1 cellular context compared by ENCODE assay signal in genomic region chr12:130872179-130873096, GRCh38.
TF ChIP-seq lines count a peak whose summit lies in the region.

No MANE protein-coding gene starts in this region.

TF ChIP-seq in HepG2, 621 proteins besides CTCF, POLR2A, EP300 and RAD21 (continued from another document):
- TF ChIP-seq ZNF350 (CRISPR knock-in tag; IDR thresholded peaks at IDR 0.05; ENCODE audit: borderline replicate concordance, low read depth) (peak; percentile 37; the same call in 1 of the 2 replicates), ZKSCAN5 (CRISPR knock-in tag; IDR thresholded peaks at IDR 0.05) (no peak), TFDP1 (CRISPR knock-in tag; IDR thresholded peaks at IDR 0.05; ENCODE audit: borderline replicate concordance) (peak; percentile 64; the same call in 1 of the 2 replicates), ZNF253 (CRISPR knock-in tag; IDR thresholded peaks at IDR 0.05; ENCODE audit: borderline replicate concordance) (no peak), ZNF160 (CRISPR knock-in tag; IDR thresholded peaks at IDR 0.05) (no peak), TEAD3 (CRISPR knock-in tag; optimal IDR thresholded peaks at IDR 0.05; ENCODE audit: borderline replicate concordance) (no peak), ZNF841 (CRISPR knock-in tag; IDR thresholded peaks at IDR 0.05; ENCODE audit: borderline replicate concordance) (0 out of 2 replicates have a peak, but pooled peaks have one; percentile 4), ZNF687 (CRISPR knock-in tag; IDR thresholded peaks at IDR 0.05) (peak; percentile 62), ZNF501 (CRISPR knock-in tag; IDR thresholded peaks at IDR 0.05) (peak; percentile 54; the same call in 1 of the 2 replicates), TCF12 (IDR thresholded peaks at IDR 0.05) (no peak), TCF12 (CRISPR knock-in tag; IDR thresholded peaks at IDR 0.05) (0 out of 2 replicates have a peak, but pooled peaks have one; percentile 33), ZFAT (CRISPR knock-in tag; conservative IDR thresholded peaks at IDR 0.05) (no peak), JUN (CRISPR knock-in tag; IDR thresholded peaks at IDR 0.05) (0 out of 2 replicates have a peak, but pooled peaks have one; percentile 13), GZF1 (CRISPR knock-in tag; IDR thresholded peaks at IDR 0.05) (no peak), MXI1 (IDR thresholded peaks at IDR 0.05; ENCODE audit: borderline replicate concordance, low read depth, low read length) (0 out of 3 replicates have a peak, but pooled peaks have one; percentile 35), SMYD3 (CRISPR knock-in tag; IDR thresholded peaks at IDR 0.05) (no peak), WIZ (CRISPR knock-in tag; IDR thresholded peaks at IDR 0.05) (no peak), MTF2 (CRISPR knock-in tag; IDR thresholded peaks at IDR 0.05; ENCODE audit: borderline replicate concordance) (no peak), ZZZ3 (CRISPR knock-in tag; IDR thresholded peaks at IDR 0.05; ENCODE audit: borderline replicate concordance) (no peak), RBFOX2 (IDR thresholded peaks at IDR 0.05; ENCODE audit: low read depth, low read length) (peak; percentile 41), AFF4 (CRISPR knock-in tag; IDR thresholded peaks at IDR 0.05) (no peak), ZNF574 (CRISPR knock-in tag; IDR thresholded peaks at IDR 0.05) (no peak), THAP9 (CRISPR knock-in tag; IDR thresholded peaks at IDR 0.05; ENCODE audit: borderline replicate concordance) (no peak), KDM5B (CRISPR knock-in tag; IDR thresholded peaks at IDR 0.05; ENCODE audit: borderline replicate concordance) (0 out of 2 replicates have a peak, but pooled peaks have one; percentile 25), STAT5B (CRISPR knock-in tag; IDR thresholded peaks at IDR 0.05) (no peak), ZNF713 (CRISPR knock-in tag; IDR thresholded peaks at IDR 0.05) (no peak), ZNF891 (CRISPR knock-in tag; IDR thresholded peaks at IDR 0.05) (no peak), TRIM22 (IDR thresholded peaks at IDR 0.05) (no peak), ZNF850 (CRISPR knock-in tag; conservative IDR thresholded peaks at IDR 0.05) (no peak), ZNF543 (CRISPR knock-in tag; IDR thresholded peaks at IDR 0.05) (no peak), GABPA (IDR thresholded peaks at IDR 0.05; ENCODE audit: low read depth, low read length) (no peak), GABPA (CRISPR knock-in tag; IDR thresholded peaks at IDR 0.05; ENCODE audit: low read depth) (no peak), HIVEP1 (CRISPR knock-in tag; IDR thresholded peaks at IDR 0.05) (no peak), AGO2 (optimal IDR thresholded peaks at IDR 0.05; ENCODE audit: low read depth, low read length) (peak; percentile 90), ZFY (CRISPR knock-in tag; IDR thresholded peaks at IDR 0.05) (peak; percentile 55)
- TF ChIP-seq, protein P1, sequence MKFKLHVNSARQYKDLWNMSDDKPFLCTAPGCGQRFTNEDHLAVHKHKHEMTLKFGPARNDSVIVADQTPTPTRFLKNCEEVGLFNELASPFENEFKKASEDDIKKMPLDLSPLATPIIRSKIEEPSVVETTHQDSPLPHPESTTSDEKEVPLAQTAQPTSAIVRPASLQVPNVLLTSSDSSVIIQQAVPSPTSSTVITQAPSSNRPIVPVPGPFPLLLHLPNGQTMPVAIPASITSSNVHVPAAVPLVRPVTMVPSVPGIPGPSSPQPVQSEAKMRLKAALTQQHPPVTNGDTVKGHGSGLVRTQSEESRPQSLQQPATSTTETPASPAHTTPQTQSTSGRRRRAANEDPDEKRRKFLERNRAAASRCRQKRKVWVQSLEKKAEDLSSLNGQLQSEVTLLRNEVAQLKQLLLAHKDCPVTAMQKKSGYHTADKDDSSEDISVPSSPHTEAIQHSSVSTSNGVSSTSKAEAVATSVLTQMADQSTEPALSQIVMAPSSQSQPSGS (CRISPR knock-in tag; IDR thresholded peaks at IDR 0.05) = no peak
- TF ChIP-seq, protein P2, sequence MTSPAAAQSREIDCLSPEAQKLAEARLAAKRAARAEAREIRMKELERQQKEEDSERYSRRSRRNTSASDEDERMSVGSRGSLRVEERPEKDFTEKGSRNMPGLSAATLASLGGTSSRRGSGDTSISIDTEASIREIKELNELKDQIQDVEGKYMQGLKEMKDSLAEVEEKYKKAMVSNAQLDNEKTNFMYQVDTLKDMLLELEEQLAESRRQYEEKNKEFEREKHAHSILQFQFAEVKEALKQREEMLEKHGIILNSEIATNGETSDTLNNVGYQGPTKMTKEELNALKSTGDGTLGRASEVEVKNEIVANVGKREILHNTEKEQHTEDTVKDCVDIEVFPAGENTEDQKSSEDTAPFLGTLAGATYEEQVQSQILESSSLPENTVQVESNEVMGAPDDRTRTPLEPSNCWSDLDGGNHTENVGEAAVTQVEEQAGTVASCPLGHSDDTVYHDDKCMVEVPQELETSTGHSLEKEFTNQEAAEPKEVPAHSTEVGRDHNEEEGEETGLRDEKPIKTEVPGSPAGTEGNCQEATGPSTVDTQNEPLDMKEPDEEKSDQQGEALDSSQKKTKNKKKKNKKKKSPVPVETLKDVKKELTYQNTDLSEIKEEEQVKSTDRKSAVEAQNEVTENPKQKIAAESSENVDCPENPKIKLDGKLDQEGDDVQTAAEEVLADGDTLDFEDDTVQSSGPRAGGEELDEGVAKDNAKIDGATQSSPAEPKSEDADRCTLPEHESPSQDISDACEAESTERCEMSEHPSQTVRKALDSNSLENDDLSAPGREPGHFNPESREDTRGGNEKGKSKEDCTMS (CRISPR knock-in tag; conservative IDR thresholded peaks at IDR 0.05) = no peak
- TF ChIP-seq, protein P3, sequence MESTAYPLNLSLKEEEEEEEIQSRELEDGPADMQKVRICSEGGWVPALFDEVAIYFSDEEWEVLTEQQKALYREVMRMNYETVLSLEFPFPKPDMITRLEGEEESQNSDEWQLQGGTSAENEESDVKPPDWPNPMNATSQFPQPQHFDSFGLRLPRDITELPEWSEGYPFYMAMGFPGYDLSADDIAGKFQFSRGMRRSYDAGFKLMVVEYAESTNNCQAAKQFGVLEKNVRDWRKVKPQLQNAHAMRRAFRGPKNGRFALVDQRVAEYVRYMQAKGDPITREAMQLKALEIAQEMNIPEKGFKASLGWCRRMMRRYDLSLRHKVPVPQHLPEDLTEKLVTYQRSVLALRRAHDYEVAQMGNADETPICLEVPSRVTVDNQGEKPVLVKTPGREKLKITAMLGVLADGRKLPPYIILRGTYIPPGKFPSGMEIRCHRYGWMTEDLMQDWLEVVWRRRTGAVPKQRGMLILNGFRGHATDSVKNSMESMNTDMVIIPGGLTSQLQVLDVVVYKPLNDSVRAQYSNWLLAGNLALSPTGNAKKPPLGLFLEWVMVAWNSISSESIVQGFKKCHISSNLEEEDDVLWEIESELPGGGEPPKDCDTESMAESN (CRISPR knock-in tag; conservative IDR thresholded peaks at IDR 0.05) = no peak
TF ChIP-seq in HepG2: peak in this region for 38.
